In the genomic region with DNA sequence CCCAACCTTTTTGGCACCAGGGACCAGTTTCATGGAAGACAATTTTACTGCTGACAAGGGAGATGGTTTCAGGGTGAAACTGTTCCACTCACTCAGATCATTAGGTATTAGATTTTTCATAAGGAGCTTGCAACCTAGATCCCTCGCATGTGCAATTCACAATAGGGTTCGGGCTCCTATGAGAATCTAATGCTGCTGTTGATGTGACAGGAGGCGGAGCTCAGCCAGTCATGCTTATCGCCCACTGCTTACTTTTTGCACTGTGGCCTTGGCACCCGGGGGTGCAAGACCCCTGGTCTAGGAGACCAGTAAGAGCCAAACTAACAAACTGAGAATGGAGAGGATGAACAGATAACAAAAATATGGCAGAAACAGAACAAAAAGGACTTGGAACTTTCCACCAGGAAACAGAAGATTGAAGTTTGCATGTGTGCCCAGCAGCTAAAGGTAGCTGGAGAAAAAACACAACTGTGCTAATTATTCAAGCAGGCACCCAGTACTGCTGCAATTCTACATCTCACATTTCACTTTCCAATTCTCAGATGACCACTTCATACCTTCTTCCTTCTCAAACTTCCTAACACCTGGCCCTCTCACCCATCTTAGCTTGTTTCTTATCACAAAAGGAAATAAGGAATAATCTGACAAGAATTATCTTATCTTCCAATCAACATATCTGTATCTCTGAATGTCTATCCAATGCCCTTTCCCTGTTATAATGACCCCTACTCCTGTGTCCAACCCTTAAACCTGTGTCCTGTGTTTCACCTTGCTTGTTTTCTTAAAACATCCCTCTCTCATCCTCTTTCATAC, we compare ENCODE assay signal across 12 cellular contexts. TPM values are rescaled to one million over a fixed set of nuclear protein-coding genes. Genes with fewer than 3 reads are reported as not detected.
DNase-seq lines count a peak whose midpoint lies in the region; ATAC-seq and TF ChIP-seq lines count a peak whose summit lies in the region.
"Had no signal": no experiment of that assay in that cellular context is flagged by ENCODE, and none has a peak within 500 bp of the region (broad histone marks: within the 10 kb centered on the region; RNA-seq: fewer than 3 reads in every experiment).

No MANE protein-coding gene starts in this region.

- H3K36me3 Mint-ChIP-seq in activated T-cell treated with anti-CD3 and anti-CD28 coated beads, Interleukin-2, amount 50 U/mL, for 72 hours (ENCODE audit: insufficient read depth in 2 of 2) = peaks cover 4 to 10% of the 10 kb centered on the region in 2 donors
- H3K36me3 Mint-ChIP-seq in activated naive CD8-positive, alpha-beta T cell treated with anti-CD3 and anti-CD28 coated beads for 36 hours = peaks cover 57% of the 10 kb centered on the region
- H3K36me3 Mint-ChIP-seq in stimulated activated effector memory CD8-positive, alpha-beta T cell treated with anti-CD3 and anti-CD28 coated beads, Interleukin-12 subunit alpha, Interleukin-12 subunit beta, amount 100 ng/mL, for 72 hours = peaks cover 34% of the 10 kb centered on the region
- no peaks in the 10 kb centered on the region for H3K36me3 Mint-ChIP-seq in chondrocyte (ENCODE audit: low read depth)

- peaks cover 100% of the 10 kb centered on the region for H3K79me2 ChIP-seq in HCT116 (ENCODE audit: insufficient read depth, low read length)

- no peak for ATAC-seq in activated T-cell treated with anti-CD3 and anti-CD28 coated beads, Interleukin-2, amount 50 U/mL, for 72 hours (replicated peaks in 1 of 2)
- ATAC-seq in HCT116 (peak; percentile 56), GM21825 (IDR thresholded peaks at IDR 0.05; ENCODE audit: unreplicated experiment) (no peak)
- no peak for ATAC-seq in stimulated activated effector memory CD8-positive, alpha-beta T cell treated with anti-CD3 and anti-CD28 coated beads, Interleukin-12 subunit alpha, Interleukin-12 subunit beta, amount 100 ng/mL, for 72 hours

- H3K27ac ChIP-seq in HCT116 (ENCODE audit: low read depth, low read length) = peak overlapping the region; percentile 14
- H3K27ac ChIP-seq: C4-2B, foreskin keratinocyte had no signal

- no peak for TF ChIP-seq POLR2A in HCT116 (IDR thresholded peaks at IDR 0.05; ENCODE audit: borderline replicate concordance, extremely low read depth, insufficient read depth, insufficient read length)

- H2AFZ ChIP-seq in HCT116 (ENCODE audit: low read depth, low read length, poor library complexity, severe bottlenecking) = no peak overlapping the region

- no peaks in the 10 kb centered on the region for H3K27me3 ChIP-seq in HCT116 (ENCODE audit: insufficient read depth, low read length)
- H3K27me3 ChIP-seq: foreskin keratinocyte had no signal

- POLR2A ChIA-PET in HCT116 (lab: Charles Lee) = no interaction called here

- no peaks in the 10 kb centered on the region for H3K36me3 ChIP-seq in HCT116 (ENCODE audit: control insufficient read depth in 1 of 2, insufficient read depth in 2 of 2, low read length in 2 of 2)

- H3K27me3 Mint-ChIP-seq in activated T-cell treated with anti-CD3 and anti-CD28 coated beads, Interleukin-2, amount 50 U/mL, for 72 hours (ENCODE audit: low read depth) = no peaks in the 10 kb centered on the region
- no peaks in the 10 kb centered on the region for H3K27me3 Mint-ChIP-seq in activated naive CD8-positive, alpha-beta T cell treated with anti-CD3 and anti-CD28 coated beads for 36 hours
- H3K27me3 Mint-ChIP-seq in chondrocyte (ENCODE audit: low read depth) = no peaks in the 10 kb centered on the region

- TF ChIP-seq RAD21 in HCT116 (IDR thresholded peaks at IDR 0.05; ENCODE audit: low read depth) = no peak

- H3K9me3 Mint-ChIP-seq in activated T-cell treated with anti-CD3 and anti-CD28 coated beads, Interleukin-2, amount 50 U/mL, for 72 hours = no peaks in the 10 kb centered on the region
- peaks cover 2% of the 10 kb centered on the region for H3K9me3 Mint-ChIP-seq in activated naive CD8-positive, alpha-beta T cell treated with anti-CD3 and anti-CD28 coated beads for 36 hours
- no peaks in the 10 kb centered on the region for H3K9me3 Mint-ChIP-seq in stimulated activated effector memory CD8-positive, alpha-beta T cell treated with anti-CD3 and anti-CD28 coated beads, Interleukin-12 subunit alpha, Interleukin-12 subunit beta, amount 100 ng/mL, for 72 hours
- no peaks in the 10 kb centered on the region for H3K9me3 Mint-ChIP-seq in chondrocyte (ENCODE audit: low read depth)

- H3K9me3 ChIP-seq in HCT116 (ENCODE audit: control insufficient read depth in 1 of 2, insufficient read depth in 1 of 2, low read depth in 1 of 2, low read length in 2 of 2) = no peaks in the 10 kb centered on the region

- H3K4me3 Mint-ChIP-seq in activated T-cell treated with anti-CD3 and anti-CD28 coated beads, Interleukin-2, amount 50 U/mL, for 72 hours = peak overlapping the region; percentile 33 to 42
- H3K4me3 Mint-ChIP-seq in activated naive CD8-positive, alpha-beta T cell treated with anti-CD3 and anti-CD28 coated beads for 36 hours = no peak overlapping the region
- peak overlapping the region; percentile 4 for H3K4me3 Mint-ChIP-seq in stimulated activated effector memory CD8-positive, alpha-beta T cell treated with anti-CD3 and anti-CD28 coated beads, Interleukin-12 subunit alpha, Interleukin-12 subunit beta, amount 100 ng/mL, for 72 hours
- no peak overlapping the region for H3K4me3 Mint-ChIP-seq in chondrocyte (ENCODE audit: unreplicated experiment)

- intact Hi-C loops in HCT116 (cut with micrococcal nuclease) = no loop called here

- H3K4me2 ChIP-seq in HCT116 (ENCODE audit: low read length) = peak overlapping the region; percentile 59

- no peak overlapping the region for H3K4me3 ChIP-seq in HCT116 (replicated peaks in 1 of 2; ENCODE audit: low read depth in 1 of 2, low read length in 2 of 2)

- no peak for TF ChIP-seq CTCF in HCT116 (IDR thresholded peaks at IDR 0.05 in 2 of 3, conservative IDR thresholded peaks at IDR 0.05 in 1 of 3; ENCODE audit: borderline replicate concordance in 1 of 3, insufficient read depth in 1 of 3, low read depth in 2 of 3, low read length in 2 of 3)
- TF ChIP-seq CTCF in chondrocyte (IDR thresholded peaks at IDR 0.05) = no peak

- RAD21 ChIA-PET in HCT116 (lab: Charles Lee; ENCODE audit: low non-redundant PET in 1 of 2, low total read pairs in 2 of 2, uncharacterized antibody in 2 of 2, unreplicated experiment in 2 of 2) = no interaction called here

- no peak overlapping the region for H3K9ac ChIP-seq in HCT116 (ENCODE audit: low read length)

- H3K9me2 ChIP-seq in HCT116 (ENCODE audit: insufficient read depth) = no peaks in the 10 kb centered on the region

- H3K4me1 Mint-ChIP-seq in activated T-cell treated with anti-CD3 and anti-CD28 coated beads, Interleukin-2, amount 50 U/mL, for 72 hours (ENCODE audit: low read depth) = peaks cover 21% of the 10 kb centered on the region
- H3K4me1 Mint-ChIP-seq in activated naive CD8-positive, alpha-beta T cell treated with anti-CD3 and anti-CD28 coated beads for 36 hours = peaks cover 63% of the 10 kb centered on the region
- peaks cover 50% of the 10 kb centered on the region for H3K4me1 Mint-ChIP-seq in stimulated activated effector memory CD8-positive, alpha-beta T cell treated with anti-CD3 and anti-CD28 coated beads, Interleukin-12 subunit alpha, Interleukin-12 subunit beta, amount 100 ng/mL, for 72 hours
- peaks cover 56% of the 10 kb centered on the region for H3K4me1 Mint-ChIP-seq in chondrocyte (ENCODE audit: low read depth)

- CTCF ChIA-PET in HCT116 (lab: Charles Lee) = no interaction called here

- peaks cover 46% of the 10 kb centered on the region for H4K20me1 ChIP-seq in HCT116 (ENCODE audit: insufficient read depth)

- H3K4me1 ChIP-seq in HCT116 (ENCODE audit: control insufficient read depth in 1 of 2, insufficient read depth in 2 of 2, low read length in 2 of 2) = peaks cover 36 to 93% of the 10 kb centered on the region in 2 experiments

- no TSS peak for BruUV-seq in HCT116 (replicated peaks; lab: Mats Ljungman, UMichigan)

- H3K27ac Mint-ChIP-seq in activated T-cell treated with anti-CD3 and anti-CD28 coated beads, Interleukin-2, amount 50 U/mL, for 72 hours = peak overlapping the region; percentile 32
- peak overlapping the region; percentile 53 for H3K27ac Mint-ChIP-seq in activated naive CD8-positive, alpha-beta T cell treated with anti-CD3 and anti-CD28 coated beads for 36 hours
- peak overlapping the region; percentile 50 for H3K27ac Mint-ChIP-seq in stimulated activated effector memory CD8-positive, alpha-beta T cell treated with anti-CD3 and anti-CD28 coated beads, Interleukin-12 subunit alpha, Interleukin-12 subunit beta, amount 100 ng/mL, for 72 hours
- H3K27ac Mint-ChIP-seq in chondrocyte (ENCODE audit: unreplicated experiment) = no peak overlapping the region

- DNase-seq in activated T-cell treated with anti-CD3 and anti-CD28 coated beads, Interleukin-2, amount 50 U/mL, for 72 hours = no peak
- no peak for DNase-seq in activated T-cell treated with anti-CD3 and anti-CD28 coated beads, Interleukin-2, amount 50 U/mL, for 48 hours
- DNase-seq in HCT116 (ENCODE audit: low read depth, low spot score) = no peak
- DNase-seq in activated naive CD8-positive, alpha-beta T cell treated with anti-CD3 and anti-CD28 coated beads for 36 hours = no peak
- no peak for DNase-seq in stimulated activated effector memory CD8-positive, alpha-beta T cell treated with anti-CD3 and anti-CD28 coated beads, Interleukin-12 subunit alpha, Interleukin-12 subunit beta, amount 100 ng/mL, for 72 hours (ENCODE audit: low spot score in 2 of 2)
- DNase-seq in cerebellum (ENCODE audit: low spot score) = no peak
- DNase-seq in chondrocyte (ENCODE audit: low spot score) = no peak
- DNase-seq: activated gamma-delta T cell, NCI-H1105 treated with DMSO at 0.1 percent for 48 hours had no signal

TF ChIP-seq in HCT116, 20 proteins besides CTCF, POLR2A, EP300 and RAD21 (continues in another document):
- no peak for TF ChIP-seq EZH2 (IDR thresholded peaks at IDR 0.05)
- TF ChIP-seq SIN3A (IDR thresholded peaks at IDR 0.05; ENCODE audit: low read depth) = no peak

RNA-seq across cellular contexts. Expression of gene SP3, which starts 24.8 kb away (rescaled TPM):
- total RNA-seq in activated T-cell treated with anti-CD3 and anti-CD28 coated beads, Interleukin-2, amount 50 U/mL, for 72 hours = 100 to 1,000 TPM; 106 to 128 TPM
- total RNA-seq in HCT116 (2021; ENCODE audit: unreplicated experiment) (98.0 TPM), cerebellum (137 TPM), chondrocyte (56.9 to 59.4 TPM (median 58.7 TPM) in 3 replicates)
- polyA plus RNA-seq in HCT116 (2012) = 28.9 and 39.2 TPM in 2 replicates
- total RNA-seq in activated naive CD8-positive, alpha-beta T cell treated with anti-CD3 and anti-CD28 coated beads for 36 hours = 10 to 100 TPM; 84.7 to 86.8 TPM

Comparison
In these comparisons a context has a peak if more than half of its experiments do, and no peak if none do; other contexts are left out.
1. H3K4me3 Mint-ChIP-seq: peak in activated T-cell treated with anti-CD3 and anti-CD28 coated beads, Interleukin-2, amount 50 U/mL, for 72 hours (2 of 2) and stimulated activated effector memory CD8-positive, alpha-beta T cell treated with anti-CD3 and anti-CD28 coated beads, Interleukin-12 subunit alpha, Interleukin-12 subunit beta, amount 100 ng/mL, for 72 hours (single experiment); none in activated naive CD8-positive, alpha-beta T cell treated with anti-CD3 and anti-CD28 coated beads for 36 hours (single experiment) and chondrocyte (single experiment).